18 cellular contexts compared by ENCODE assay signal in genomic region chr7:135368416-135369186, GRCh38.
DNase-seq lines count a peak whose midpoint lies in the region; ATAC-seq and TF ChIP-seq lines count a peak whose summit lies in the region.
"Had no signal": no experiment of that assay in that cellular context is flagged by ENCODE, and none has a peak within 500 bp of the region (broad histone marks: within the 10 kb centered on the region; RNA-seq: fewer than 3 reads in every experiment).

No MANE protein-coding gene starts in this region.

- H3K9me3 ChIP-seq in body of pancreas (no peaks in the 10 kb centered on the region), sigmoid colon (no peaks in the 10 kb centered on the region), heart left ventricle (no peaks in the 10 kb centered on the region)

- no peaks in the 10 kb centered on the region for H3K4me1 ChIP-seq in body of pancreas
- no peaks in the 10 kb centered on the region for H3K4me1 ChIP-seq in sigmoid colon
- H3K4me1 ChIP-seq in heart left ventricle: peaks cover 0 to 19% (median 0%) of the 10 kb centered on the region in 12 donors

- no peak overlapping the region for H3K4me3 ChIP-seq in body of pancreas
- H3K4me3 ChIP-seq in sigmoid colon: no peak overlapping the region
- H3K4me3 ChIP-seq in heart left ventricle: no peak overlapping the region

- ATAC-seq in body of pancreas (no peak), heart left ventricle (no peak)
- ATAC-seq: HCT116, SK-N-SH treated with all-trans-retinoic acid at 6 μM for 48 hours had no signal

- no peak for TF ChIP-seq CTCF in body of pancreas (IDR thresholded peaks at IDR 0.05)
- no peak for TF ChIP-seq CTCF in sigmoid colon (IDR thresholded peaks at IDR 0.05)
- no peak for TF ChIP-seq CTCF in heart left ventricle (IDR thresholded peaks at IDR 0.05)

- TF ChIP-seq POLR2A in body of pancreas (IDR thresholded peaks at IDR 0.05) (no peak), sigmoid colon (IDR thresholded peaks at IDR 0.05) (no peak), heart left ventricle (IDR thresholded peaks at IDR 0.05) (no peak)

- H3K27me3 ChIP-seq in body of pancreas (no peaks in the 10 kb centered on the region), sigmoid colon (no peaks in the 10 kb centered on the region), heart left ventricle (no peaks in the 10 kb centered on the region)

- H3K27ac ChIP-seq in body of pancreas (no peak overlapping the region), sigmoid colon (no peak overlapping the region), heart left ventricle (no peak overlapping the region)
- H3K27ac ChIP-seq: HL-60 had no signal

- TF ChIP-seq EP300 in Ishikawa (IDR thresholded peaks at IDR 0.05; ENCODE audit: borderline replicate concordance) (no peak), sigmoid colon (IDR thresholded peaks at IDR 0.05) (no peak)

- TF ChIP-seq RAD21 in Ishikawa (IDR thresholded peaks at IDR 0.05; ENCODE audit: low read depth): no peak

- no peaks in the 10 kb centered on the region for H3K36me3 ChIP-seq in body of pancreas (replicated peaks in 1 of 2; ENCODE audit: insufficient read depth in 1 of 2, low read depth in 2 of 2)
- H3K36me3 ChIP-seq in sigmoid colon: no peaks in the 10 kb centered on the region
- peaks cover 0 to 9% (median 0%) of the 10 kb centered on the region in 9 donors for H3K36me3 ChIP-seq in heart left ventricle

- DNase-seq in NCI-H748 (lab: John Stamatoyannopoulos, UW; ENCODE audit: unreplicated experiment) (peak; percentile 37), NCI-H748 treated with DMSO at 0.1 percent for 48 hours (lab: John Stamatoyannopoulos, UW) (no peak), body of pancreas (peak in 3 of 4 donors; percentile 13 to 32 (median 27)), renal cortical epithelial cell (ENCODE audit: low read depth) (peak; percentile 23), sigmoid colon (no peak), heart left ventricle (no peak)
- DNase-seq: CD4-positive, alpha-beta T cell; EL; KG1; NCI-H1092 treated with DMSO at 0.1 percent for 48 hours; NCI-H1930; NCI-H226; NCI-H82; SHP77 had no signal

- 94% methylated on average over 5 of the region's 5 CpGs for WGBS in body of pancreas, 2 donors
- WGBS in sigmoid colon, 2 donors: 93 to 95% methylated on average over 5 of the region's 5 CpGs
- 92 to 94% (median 94%) methylated on average over 5 of the region's 5 CpGs for WGBS in heart left ventricle, 4 donors

- intact Hi-C loops in body of pancreas (cut with DNase I): no loop called here
- intact Hi-C loops in sigmoid colon (cut with DNase I): no loop called here
- intact Hi-C loops in heart left ventricle (cut with DNase I): no loop called here

TF ChIP-seq in Ishikawa, 13 proteins besides CTCF, POLR2A, EP300 and RAD21:
- TF ChIP-seq TCF12 (IDR thresholded peaks at IDR 0.05; ENCODE audit: low read depth): no peak
- TF ChIP-seq NFIC (IDR thresholded peaks at IDR 0.05): peak; percentile 32; the same call in 1 of the 2 replicates
TF ChIP-seq in Ishikawa: peak in this region for 1.

Comparison
In these comparisons a context has a peak if more than half of its experiments do, and no peak if none do; other contexts are left out.
1. DNase-seq: peak in NCI-H748 (single experiment), body of pancreas (3 of 4) and renal cortical epithelial cell (single experiment); none in NCI-H748 treated with DMSO at 0.1 percent for 48 hours (single experiment), sigmoid colon (single experiment) and heart left ventricle (0 of 5).